ENCODE assay signal across 1 cellular context in genomic region chr17:78253946-78254672, GRCh38.
TF ChIP-seq lines count a peak whose summit lies in the region.

No MANE protein-coding gene starts in this region.

TF ChIP-seq in HepG2, 621 proteins besides CTCF, POLR2A, EP300 and RAD21 (continued from another document and continues in another):
- no peak for TF ChIP-seq DMTF1 (CRISPR knock-in tag; IDR thresholded peaks at IDR 0.05)
- 0 out of 2 replicates have a peak, but pooled peaks have one; percentile 26 for TF ChIP-seq ZNF879 (CRISPR knock-in tag; IDR thresholded peaks at IDR 0.05)
- TF ChIP-seq ZNF446 (CRISPR knock-in tag; IDR thresholded peaks at IDR 0.05), result peak; percentile 93
- peak; percentile 47; the same call in 1 of the 2 replicates for TF ChIP-seq TEAD2 (CRISPR knock-in tag; IDR thresholded peaks at IDR 0.05)
- peak; percentile 69; the same call in 1 of the 2 replicates for TF ChIP-seq SIX4 (CRISPR knock-in tag; IDR thresholded peaks at IDR 0.05)
- no peak for TF ChIP-seq ZNF510 (CRISPR knock-in tag; IDR thresholded peaks at IDR 0.05; ENCODE audit: low read depth)
- TF ChIP-seq MYC (CRISPR knock-in tag; IDR thresholded peaks at IDR 0.05; ENCODE audit: borderline replicate concordance), result peak; percentile 92
- TF ChIP-seq ZNF710 (CRISPR knock-in tag; IDR thresholded peaks at IDR 0.05; ENCODE audit: borderline replicate concordance), result no peak; the same call in none of the 2 replicates
- peak in 1 of 2 experiments; percentile 73; a peak in 2 of 4 replicates for TF ChIP-seq ATF4 (CRISPR knock-in tag; IDR thresholded peaks at IDR 0.05)
- no peak for TF ChIP-seq RORA (CRISPR knock-in tag; IDR thresholded peaks at IDR 0.05)
- TF ChIP-seq ZBTB40 (IDR thresholded peaks at IDR 0.05), result no peak
- TF ChIP-seq ZBTB40 (CRISPR knock-in tag; IDR thresholded peaks at IDR 0.05), result peak; percentile 93
- peak; percentile 51; the same call in 1 of the 2 replicates for TF ChIP-seq ZNF646 (CRISPR knock-in tag; IDR thresholded peaks at IDR 0.05)
- TF ChIP-seq ZBTB4 (CRISPR knock-in tag; IDR thresholded peaks at IDR 0.05; ENCODE audit: borderline replicate concordance), result peak; percentile 57; the same call in 1 of the 2 replicates
- TF ChIP-seq STAT6 (CRISPR knock-in tag; IDR thresholded peaks at IDR 0.05; ENCODE audit: borderline replicate concordance), result peak; percentile 57; the same call in 1 of the 2 replicates
- peak; percentile 88; the same call in 1 of the 2 replicates for TF ChIP-seq REL (CRISPR knock-in tag; conservative IDR thresholded peaks at IDR 0.05)
- TF ChIP-seq ZKSCAN1 (IDR thresholded peaks at IDR 0.05; ENCODE audit: low read length), result no peak
- peak; percentile 80 for TF ChIP-seq HNF4A (CRISPR knock-in tag; IDR thresholded peaks at IDR 0.05)
- no peak for TF ChIP-seq PAF1 (CRISPR knock-in tag; IDR thresholded peaks at IDR 0.05)
- peak; percentile 64 for TF ChIP-seq XRCC5 (optimal IDR thresholded peaks at IDR 0.05; ENCODE audit: low read length)
